8 cellular contexts compared by ENCODE assay signal in the genomic region with DNA sequence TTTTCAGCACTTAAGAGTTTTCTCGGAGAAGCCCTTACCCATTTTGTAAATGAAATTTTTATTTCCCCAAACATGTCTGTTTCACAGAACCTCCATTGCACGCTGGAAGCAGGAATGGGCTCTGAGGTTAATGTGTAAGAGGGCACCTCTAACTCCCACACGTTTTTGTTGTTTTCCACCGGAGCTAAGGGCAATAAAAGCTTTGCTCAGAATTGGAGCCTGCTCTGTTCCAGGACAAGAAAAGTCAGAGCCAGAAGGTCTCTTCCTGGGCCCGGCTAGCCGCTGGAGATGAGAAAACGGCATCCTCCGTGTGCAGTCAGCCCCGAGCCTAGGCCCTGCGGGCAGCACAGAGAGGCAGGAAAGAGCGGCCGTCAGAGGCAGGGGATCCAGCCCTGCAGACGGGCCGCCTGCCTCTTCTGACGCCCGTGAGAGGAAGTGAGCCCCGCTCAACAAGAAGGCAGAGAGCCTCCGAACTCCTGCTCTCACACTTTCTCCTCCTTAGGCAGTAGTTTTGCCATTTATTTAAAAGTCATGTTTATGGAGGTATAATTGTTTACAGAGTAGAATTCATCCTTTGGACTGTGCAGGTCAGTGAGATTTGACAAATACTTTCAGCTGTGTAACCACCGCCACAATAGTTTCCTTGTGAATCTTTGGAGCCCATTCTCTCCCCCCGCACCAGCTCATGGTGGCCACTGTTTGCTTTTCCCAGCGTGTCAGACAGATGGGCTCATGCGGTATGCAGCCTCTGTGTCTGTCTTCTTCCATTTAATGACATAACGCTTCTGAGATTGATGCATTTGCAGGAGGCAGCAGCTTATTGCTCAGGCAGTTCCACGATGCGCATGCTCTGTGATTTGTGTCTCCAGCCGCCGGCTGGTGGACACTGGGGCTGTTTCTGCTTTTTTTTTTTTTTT.
A peak's percentile ranks its signal among the peaks of the same experiment; 100 is the strongest.
DNase-seq lines count a peak whose midpoint lies in the region; ATAC-seq and TF ChIP-seq lines count a peak whose summit lies in the region.

No MANE protein-coding gene starts in this region.

- CTCF ChIA-PET in Panc1 (lab: Charles Lee) = interaction anchor here (0.6 to 0.7 kb wide), 2 partner anchors 15 to 354 kb away, joined by 3 to 6 read pairs; no protein-coding TSS in a partner anchor

- H3K27ac Mint-ChIP-seq in GM23338 = no peak overlapping the region
- H3K27ac Mint-ChIP-seq in activated CD4-positive, alpha-beta T cell treated with anti-CD3 and anti-CD28 coated beads, Interleukin-2, amount 10 ng/mL, durations not matched to agents 24 days and 14 days = no peak overlapping the region
- H3K27ac Mint-ChIP-seq in T-helper 2 cell treated with Interferon-gamma antibody and Interleukin-4, amounts not matched to agents 5 μg/mL and 100 μg/mL, for 36 hours = no peak overlapping the region

- no peak overlapping the region for H3K4me2 ChIP-seq in GM23338

- H3K79me2 ChIP-seq in GM23338 (replicated peaks; ENCODE audit: insufficient read depth) = no peaks in the 10 kb centered on the region

- no peaks in the 10 kb centered on the region for H3K27me3 ChIP-seq in GM23338 (ENCODE audit: insufficient read depth)
- H3K27me3 ChIP-seq in Panc1 (ENCODE audit: control insufficient read depth, insufficient read depth, low read length) = peaks cover 3% of the 10 kb centered on the region; the same call in 1 of the 2 replicates

- ATAC-seq in GM23338 (peak; percentile 58), Panc1 (peak; percentile 86), HG03571 (IDR thresholded peaks at IDR 0.05; ENCODE audit: unreplicated experiment) (no peak)

- no peaks in the 10 kb centered on the region for H4K20me1 ChIP-seq in GM23338 (replicated peaks; ENCODE audit: insufficient read depth)

- TF ChIP-seq CTCF in GM23338 (conservative IDR thresholded peaks at IDR 0.05; ENCODE audit: low read depth in 2 of 2) = no peak
- no peak for TF ChIP-seq CTCF in Panc1 (IDR thresholded peaks at IDR 0.05)

- no TSS peak for BruUV-seq in Panc1 (replicated peaks; lab: Mats Ljungman, UMichigan)

- POLR2A ChIA-PET in Panc1 (lab: Charles Lee) = no interaction called here

- H3K4me3 ChIP-seq in GM23338 (no peak overlapping the region), Panc1 (ENCODE audit: low read depth in 2 of 2, low read length in 2 of 2) (peak overlapping the region; percentile 24 to 50)

- in situ Hi-C loops in Panc1 (cut with HindIII; ENCODE audit: low pct_unique_long_range_greater_than_20kb, low sequenced_read_pairs) = no loop called here

- H3K4me1 ChIP-seq in GM23338 (ENCODE audit: insufficient read depth) (peaks cover 5% of the 10 kb centered on the region; the same call in 1 of the 2 replicates), Panc1 (ENCODE audit: control insufficient read depth, insufficient read depth, low read length) (peaks cover 18% of the 10 kb centered on the region)

- H3K9me3 ChIP-seq in Panc1 (ENCODE audit: control insufficient read depth, insufficient read depth, low read depth, low read length) = peaks cover 19% of the 10 kb centered on the region; the same call in 1 of the 2 replicates

- H3K36me3 ChIP-seq in GM23338 (ENCODE audit: insufficient read depth) (peaks cover 5% of the 10 kb centered on the region; the same call in 1 of the 2 replicates), Panc1 (ENCODE audit: control insufficient read depth, insufficient read depth, low read length) (no peaks in the 10 kb centered on the region)

- H3K27ac ChIP-seq in GM23338 (ENCODE audit: low read depth) (no peak overlapping the region), Panc1 (ENCODE audit: low read length) (peak overlapping the region; percentile 34; the same call in 1 of the 2 replicates)

- H3F3A ChIP-seq in GM23338 (replicated peaks; ENCODE audit: low read depth) = no peaks in the 10 kb centered on the region

- H3K27me3 Mint-ChIP-seq in GM23338 (ENCODE audit: insufficient read depth, low read depth, poor library complexity) = peaks cover 2% of the 10 kb centered on the region
- peaks cover 12% of the 10 kb centered on the region for H3K27me3 Mint-ChIP-seq in activated CD4-positive, alpha-beta T cell treated with anti-CD3 and anti-CD28 coated beads, Interleukin-2, amount 10 ng/mL, durations not matched to agents 24 days and 14 days
- H3K27me3 Mint-ChIP-seq in T-helper 2 cell treated with Interferon-gamma antibody and Interleukin-4, amounts not matched to agents 5 μg/mL and 100 μg/mL, for 36 hours (ENCODE audit: low read depth) = peaks cover 6% of the 10 kb centered on the region

- peaks cover 30% of the 10 kb centered on the region for H3K36me3 Mint-ChIP-seq in GM23338 (ENCODE audit: low read depth)
- no peaks in the 10 kb centered on the region for H3K36me3 Mint-ChIP-seq in activated CD4-positive, alpha-beta T cell treated with anti-CD3 and anti-CD28 coated beads, Interleukin-2, amount 10 ng/mL, durations not matched to agents 24 days and 14 days (ENCODE audit: low read depth)
- no peaks in the 10 kb centered on the region for H3K36me3 Mint-ChIP-seq in T-helper 2 cell treated with Interferon-gamma antibody and Interleukin-4, amounts not matched to agents 5 μg/mL and 100 μg/mL, for 36 hours (ENCODE audit: low read depth)

- intact Hi-C loops in Panc1 (cut with micrococcal nuclease; ENCODE audit: unreplicated experiment) = no loop called here
- intact Hi-C loops in head of caudate nucleus (cut with DNase I) = no loop called here
- intact Hi-C loops in activated CD4-positive, alpha-beta T cell treated with anti-CD3 and anti-CD28 coated beads, Interleukin-2, amount 10 ng/mL, durations not matched to agents 24 days and 14 days (cut with micrococcal nuclease) = no loop called here

- peaks cover 7% of the 10 kb centered on the region for H3K4me1 Mint-ChIP-seq in GM23338
- H3K4me1 Mint-ChIP-seq in activated CD4-positive, alpha-beta T cell treated with anti-CD3 and anti-CD28 coated beads, Interleukin-2, amount 10 ng/mL, durations not matched to agents 24 days and 14 days = no peaks in the 10 kb centered on the region
- no peaks in the 10 kb centered on the region for H3K4me1 Mint-ChIP-seq in T-helper 2 cell treated with Interferon-gamma antibody and Interleukin-4, amounts not matched to agents 5 μg/mL and 100 μg/mL, for 36 hours (ENCODE audit: low read depth)

- H3K4me3 Mint-ChIP-seq in GM23338 = no peak overlapping the region
- no peak overlapping the region for H3K4me3 Mint-ChIP-seq in activated CD4-positive, alpha-beta T cell treated with anti-CD3 and anti-CD28 coated beads, Interleukin-2, amount 10 ng/mL, durations not matched to agents 24 days and 14 days
- H3K4me3 Mint-ChIP-seq in T-helper 2 cell treated with Interferon-gamma antibody and Interleukin-4, amounts not matched to agents 5 μg/mL and 100 μg/mL, for 36 hours = no peak overlapping the region

- H3K9me2 ChIP-seq in GM23338 (ENCODE audit: insufficient read depth) = 0 out of 2 replicates have a peak, but pooled peaks cover 5% of the 10 kb centered on the region

- DNase-seq in GM23338 (ENCODE audit: low spot score) = peak; percentile 6
- DNase-seq in Panc1 (ENCODE audit: low read depth, low spot score) = no peak
- DNase-seq in head of caudate nucleus = peak; percentile 19 to 81 (median 59)
- DNase-seq in putamen (ENCODE audit: low spot score) = peak; percentile 63
- no peak for DNase-seq in activated CD4-positive, alpha-beta T cell treated with anti-CD3 and anti-CD28 coated beads, Interleukin-2, amount 10 ng/mL, durations not matched to agents 24 days and 14 days
- DNase-seq in T-helper 2 cell treated with Interferon-gamma antibody and Interleukin-4, amounts not matched to agents 5 μg/mL and 100 μg/mL, for 36 hours (ENCODE audit: low spot score) = no peak
- DNase-seq in HK-2 (ENCODE audit: unreplicated experiment) = no peak

- peaks cover 34% of the 10 kb centered on the region for H3K9me3 Mint-ChIP-seq in GM23338
- peaks cover 15% of the 10 kb centered on the region for H3K9me3 Mint-ChIP-seq in activated CD4-positive, alpha-beta T cell treated with anti-CD3 and anti-CD28 coated beads, Interleukin-2, amount 10 ng/mL, durations not matched to agents 24 days and 14 days
- H3K9me3 Mint-ChIP-seq in T-helper 2 cell treated with Interferon-gamma antibody and Interleukin-4, amounts not matched to agents 5 μg/mL and 100 μg/mL, for 36 hours = peaks cover 9% of the 10 kb centered on the region

- peak overlapping the region; percentile 84 for H2AFZ ChIP-seq in GM23338

TF ChIP-seq in GM23338, 12 proteins besides CTCF, POLR2A, EP300 and RAD21 (continues in another document):
- TF ChIP-seq, protein P1, sequence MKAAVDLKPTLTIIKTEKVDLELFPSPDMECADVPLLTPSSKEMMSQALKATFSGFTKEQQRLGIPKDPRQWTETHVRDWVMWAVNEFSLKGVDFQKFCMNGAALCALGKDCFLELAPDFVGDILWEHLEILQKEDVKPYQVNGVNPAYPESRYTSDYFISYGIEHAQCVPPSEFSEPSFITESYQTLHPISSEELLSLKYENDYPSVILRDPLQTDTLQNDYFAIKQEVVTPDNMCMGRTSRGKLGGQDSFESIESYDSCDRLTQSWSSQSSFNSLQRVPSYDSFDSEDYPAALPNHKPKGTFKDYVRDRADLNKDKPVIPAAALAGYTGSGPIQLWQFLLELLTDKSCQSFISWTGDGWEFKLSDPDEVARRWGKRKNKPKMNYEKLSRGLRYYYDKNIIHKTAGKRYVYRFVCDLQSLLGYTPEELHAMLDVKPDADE (IDR thresholded peaks at IDR 0.05) = no peak
- TF ChIP-seq ZNF114 (CRISPR knock-in tag; IDR thresholded peaks at IDR 0.05) (no peak), POLR2AphosphoS5 (IDR thresholded peaks at IDR 0.05; ENCODE audit: low read depth) (no peak)
- TF ChIP-seq, protein P2, sequence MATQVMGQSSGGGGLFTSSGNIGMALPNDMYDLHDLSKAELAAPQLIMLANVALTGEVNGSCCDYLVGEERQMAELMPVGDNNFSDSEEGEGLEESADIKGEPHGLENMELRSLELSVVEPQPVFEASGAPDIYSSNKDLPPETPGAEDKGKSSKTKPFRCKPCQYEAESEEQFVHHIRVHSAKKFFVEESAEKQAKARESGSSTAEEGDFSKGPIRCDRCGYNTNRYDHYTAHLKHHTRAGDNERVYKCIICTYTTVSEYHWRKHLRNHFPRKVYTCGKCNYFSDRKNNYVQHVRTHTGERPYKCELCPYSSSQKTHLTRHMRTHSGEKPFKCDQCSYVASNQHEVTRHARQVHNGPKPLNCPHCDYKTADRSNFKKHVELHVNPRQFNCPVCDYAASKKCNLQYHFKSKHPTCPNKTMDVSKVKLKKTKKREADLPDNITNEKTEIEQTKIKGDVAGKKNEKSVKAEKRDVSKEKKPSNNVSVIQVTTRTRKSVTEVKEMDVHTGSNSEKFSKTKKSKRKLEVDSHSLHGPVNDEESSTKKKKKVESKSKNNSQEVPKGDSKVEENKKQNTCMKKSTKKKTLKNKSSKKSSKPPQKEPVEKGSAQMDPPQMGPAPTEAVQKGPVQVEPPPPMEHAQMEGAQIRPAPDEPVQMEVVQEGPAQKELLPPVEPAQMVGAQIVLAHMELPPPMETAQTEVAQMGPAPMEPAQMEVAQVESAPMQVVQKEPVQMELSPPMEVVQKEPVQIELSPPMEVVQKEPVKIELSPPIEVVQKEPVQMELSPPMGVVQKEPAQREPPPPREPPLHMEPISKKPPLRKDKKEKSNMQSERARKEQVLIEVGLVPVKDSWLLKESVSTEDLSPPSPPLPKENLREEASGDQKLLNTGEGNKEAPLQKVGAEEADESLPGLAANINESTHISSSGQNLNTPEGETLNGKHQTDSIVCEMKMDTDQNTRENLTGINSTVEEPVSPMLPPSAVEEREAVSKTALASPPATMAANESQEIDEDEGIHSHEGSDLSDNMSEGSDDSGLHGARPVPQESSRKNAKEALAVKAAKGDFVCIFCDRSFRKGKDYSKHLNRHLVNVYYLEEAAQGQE (IDR thresholded peaks at IDR 0.05; ENCODE audit: unreplicated experiment) = no peak

Comparison
In these comparisons a context has a peak if more than half of its experiments do, and no peak if none do; other contexts are left out.
1. DNase-seq: peak in GM23338 (single experiment), head of caudate nucleus (42 of 42) and putamen (single experiment); none in Panc1 (single experiment), activated CD4-positive, alpha-beta T cell treated with anti-CD3 and anti-CD28 coated beads, Interleukin-2, amount 10 ng/mL, durations not matched to agents 24 days and 14 days (single experiment), T-helper 2 cell treated with Interferon-gamma antibody and Interleukin-4, amounts not matched to agents 5 μg/mL and 100 μg/mL, for 36 hours (single experiment) and HK-2 (single experiment).